7 cellular contexts compared by ENCODE assay signal in genomic region chr5:31664566-31664965, GRCh38. TPM values are rescaled to one million over a fixed set of nuclear protein-coding genes. Genes with fewer than 3 reads are reported as not detected.
DNase-seq lines count a peak whose midpoint lies in the region; ATAC-seq and TF ChIP-seq lines count a peak whose summit lies in the region.

No MANE protein-coding gene starts in this region.

- POLR2A ChIA-PET in HEK293 (lab: Yijun Ruan, JAX): no interaction called here

- peak; percentile 48 for TF ChIP-seq CTCF in GM06990 (IDR thresholded peaks at IDR 0.05; ENCODE audit: insufficient read depth, low read length, poor library complexity, severe bottlenecking)
- no peak for TF ChIP-seq CTCF in HEK293 (tag by site-specific recombination; IDR thresholded peaks at IDR 0.05)
- peak; percentile 32 for TF ChIP-seq CTCF in kidney epithelial cell (IDR thresholded peaks at IDR 0.05; ENCODE audit: insufficient read depth, low read length, poor library complexity, severe bottlenecking)

- CTCF ChIA-PET in HEK293 (lab: Yijun Ruan, JAX): interaction anchor here (0.6 to 1.9 kb wide), 8 partner anchors 14 to 413 kb away, joined by 3 to 4 read pairs (median 3); no protein-coding TSS in a partner anchor
- CTCF ChIA-PET in activated naive CD4-positive, alpha-beta T cell treated with anti-CD3 and anti-CD28 coated beads, Interleukin-2, amount 10 ng/mL, durations not matched to agents 7 days and 5 days (lab: Charles Lee): no interaction called here

- H3K27ac ChIP-seq in HEK293 (ENCODE audit: extremely low read depth, low read depth, low read length): no peak overlapping the region

- H3K4me1 Mint-ChIP-seq in activated naive CD4-positive, alpha-beta T cell treated with anti-CD3 and anti-CD28 coated beads, Interleukin-2, amount 10 ng/mL, durations not matched to agents 7 days and 5 days: no peaks in the 10 kb centered on the region

- no peaks in the 10 kb centered on the region for H3K9me3 Mint-ChIP-seq in activated naive CD4-positive, alpha-beta T cell treated with anti-CD3 and anti-CD28 coated beads, Interleukin-2, amount 10 ng/mL, durations not matched to agents 7 days and 5 days

- H3K4me3 Mint-ChIP-seq in activated naive CD4-positive, alpha-beta T cell treated with anti-CD3 and anti-CD28 coated beads, Interleukin-2, amount 10 ng/mL, durations not matched to agents 7 days and 5 days: no peak overlapping the region

- no peaks in the 10 kb centered on the region for H3K36me3 Mint-ChIP-seq in activated naive CD4-positive, alpha-beta T cell treated with anti-CD3 and anti-CD28 coated beads, Interleukin-2, amount 10 ng/mL, durations not matched to agents 7 days and 5 days

- H3K27me3 ChIP-seq in GM06990 (replicated peaks; ENCODE audit: control insufficient read depth, insufficient read depth, low read length) (no peaks in the 10 kb centered on the region; the same call in 1 of the 2 replicates), kidney epithelial cell (ENCODE audit: control insufficient read depth, insufficient read depth, low read length) (no peaks in the 10 kb centered on the region)

- no peaks in the 10 kb centered on the region for H3K27me3 Mint-ChIP-seq in activated naive CD4-positive, alpha-beta T cell treated with anti-CD3 and anti-CD28 coated beads, Interleukin-2, amount 10 ng/mL, durations not matched to agents 7 days and 5 days

- no peak overlapping the region for H3K27ac Mint-ChIP-seq in activated naive CD4-positive, alpha-beta T cell treated with anti-CD3 and anti-CD28 coated beads, Interleukin-2, amount 10 ng/mL, durations not matched to agents 7 days and 5 days

- ATAC-seq in SK-N-SH treated with all-trans-retinoic acid at 6 μM for 48 hours (peak; percentile 34; the same call in 1 of the 3 replicates), HG02884 (IDR thresholded peaks at IDR 0.05; ENCODE audit: unreplicated experiment) (no peak), GM18870 (IDR thresholded peaks at IDR 0.05; ENCODE audit: unreplicated experiment) (no peak)

- no peaks in the 10 kb centered on the region for H3K4me1 ChIP-seq in HEK293 (ENCODE audit: control insufficient read depth, insufficient read depth, low read length)

- DNase-seq in GM06990 (ENCODE audit: extremely low read depth, insufficient read length) (no peak), kidney epithelial cell (ENCODE audit: low read depth) (no peak)
- DNase-seq in activated naive CD4-positive, alpha-beta T cell treated with anti-CD3 and anti-CD28 coated beads, Interleukin-2, amount 10 ng/mL, durations not matched to agents 7 days and 5 days: no peak

- H3K4me3 ChIP-seq in GM06990 (replicated peaks; ENCODE audit: low read depth, low read length): no peak overlapping the region
- no peak overlapping the region for H3K4me3 ChIP-seq in HEK293 (ENCODE audit: low read depth, low read length)
- H3K4me3 ChIP-seq in kidney epithelial cell (ENCODE audit: low read depth, low read length): no peak overlapping the region

- H3K36me3 ChIP-seq in GM06990 (ENCODE audit: control insufficient read depth, insufficient read depth, low read length) (no peaks in the 10 kb centered on the region), HEK293 (ENCODE audit: control insufficient read depth in 2 of 2, insufficient read depth in 1 of 2, low read length in 2 of 2) (no peaks in the 10 kb centered on the region), kidney epithelial cell (ENCODE audit: control insufficient read depth, insufficient read depth, low read length) (no peaks in the 10 kb centered on the region)

- no peaks in the 10 kb centered on the region for H3K9me3 ChIP-seq in HEK293 (ENCODE audit: control insufficient read depth, insufficient read depth, low read depth, low read length)

TF ChIP-seq in HEK293, 187 proteins besides CTCF, POLR2A, EP300 and RAD21:
- no peak for TF ChIP-seq ZNF558 (tag by site-specific recombination; IDR thresholded peaks at IDR 0.05)
- TF ChIP-seq ZNF654 (tag by site-specific recombination; IDR thresholded peaks at IDR 0.05; ENCODE audit: low read depth): peak; percentile 23

TF ChIP-seq in SK-N-SH treated with all-trans-retinoic acid at 6 μM for 48 hours, 23 proteins besides CTCF, POLR2A, EP300 and RAD21:
- TF ChIP-seq ZFP30 (CRISPR knock-in tag; IDR thresholded peaks at IDR 0.05): no peak
- no peak for TF ChIP-seq ZNF565 (CRISPR knock-in tag; conservative IDR thresholded peaks at IDR 0.05; ENCODE audit: low read depth)
- no peak for TF ChIP-seq ZFP3 (CRISPR knock-in tag; IDR thresholded peaks at IDR 0.05)
- TF ChIP-seq RARB (CRISPR knock-in tag; IDR thresholded peaks at IDR 0.05): no peak
- no peak for TF ChIP-seq OSR1 (CRISPR knock-in tag; IDR thresholded peaks at IDR 0.05)

RNA-seq across cellular contexts. Expression of gene PDZD2, which starts 25.6 kb away (rescaled TPM):
- total RNA-seq in kidney epithelial cell: 5.5 and 6.7 TPM in 2 replicates
